2 cellular contexts compared by ENCODE assay signal in genomic region chr1:8350914-8351684, GRCh38.
TF ChIP-seq lines count a peak whose summit lies in the region.

No MANE protein-coding gene starts in this region.

TF ChIP-seq in K562, 482 proteins besides CTCF, POLR2A, EP300 and RAD21:
- 0 out of 2 replicates have a peak, but pooled peaks have one; percentile 9 for TF ChIP-seq GATA2 (CRISPR knock-in tag; IDR thresholded peaks at IDR 0.05)
- TF ChIP-seq RBM22 (IDR thresholded peaks at IDR 0.05; ENCODE audit: low read depth, low read length, poor library complexity, severe bottlenecking) = peak; percentile 71
- no peak for TF ChIP-seq SRF (CRISPR knock-in tag; IDR thresholded peaks at IDR 0.05)
- TF ChIP-seq POLR2G (IDR thresholded peaks at IDR 0.05; ENCODE audit: low read depth, low read length) = peak; percentile 77

TF ChIP-seq in HepG2, 621 proteins besides CTCF, POLR2A, EP300 and RAD21:
- no peak for TF ChIP-seq TCF7L2 (IDR thresholded peaks at IDR 0.05; ENCODE audit: low read depth, low read length)
- TF ChIP-seq CSRNP1 (CRISPR knock-in tag; IDR thresholded peaks at IDR 0.05) = no peak
- TF ChIP-seq ZSCAN29 (CRISPR knock-in tag; conservative IDR thresholded peaks at IDR 0.05) = no peak
- peak; percentile 5; the same call in 1 of the 2 replicates for TF ChIP-seq POLR2G (IDR thresholded peaks at IDR 0.05; ENCODE audit: low read depth, low read length)
- no peak for TF ChIP-seq EZH2 (conservative IDR thresholded peaks at IDR 0.05; ENCODE audit: low read depth, low read length)
- no peak for TF ChIP-seq SOX6 (IDR thresholded peaks at IDR 0.05)
- 0 out of 2 replicates have a peak, but pooled peaks have one; percentile 29 for TF ChIP-seq SOX6 (CRISPR knock-in tag; IDR thresholded peaks at IDR 0.05)
- no peak for TF ChIP-seq NCOA2 (CRISPR knock-in tag; IDR thresholded peaks at IDR 0.05)
- TF ChIP-seq ZC3H4 (CRISPR knock-in tag; IDR thresholded peaks at IDR 0.05; ENCODE audit: borderline replicate concordance) = no peak
- TF ChIP-seq ZNF687 (CRISPR knock-in tag; IDR thresholded peaks at IDR 0.05) = peak; percentile 39; the same call in 1 of the 2 replicates
- no peak for TF ChIP-seq ZNF256 (CRISPR knock-in tag; conservative IDR thresholded peaks at IDR 0.05)
- peak; percentile 71; the same call in 1 of the 2 replicates for TF ChIP-seq AKAP8 (CRISPR knock-in tag; IDR thresholded peaks at IDR 0.05)
- no peak for TF ChIP-seq ZFP41 (CRISPR knock-in tag; IDR thresholded peaks at IDR 0.05; ENCODE audit: borderline replicate concordance)
- TF ChIP-seq PRMT3 (CRISPR knock-in tag; IDR thresholded peaks at IDR 0.05; ENCODE audit: borderline replicate concordance, low read depth) = 0 out of 2 replicates have a peak, but pooled peaks have one; percentile 44
- TF ChIP-seq MYC (CRISPR knock-in tag; IDR thresholded peaks at IDR 0.05; ENCODE audit: borderline replicate concordance) = no peak
- no peak for TF ChIP-seq PBX3 (CRISPR knock-in tag; IDR thresholded peaks at IDR 0.05; ENCODE audit: borderline replicate concordance)
- no peak for TF ChIP-seq DMTF1 (CRISPR knock-in tag; IDR thresholded peaks at IDR 0.05)
- TF ChIP-seq ZNF333 (CRISPR knock-in tag; IDR thresholded peaks at IDR 0.05; ENCODE audit: borderline replicate concordance) = 0 out of 2 replicates have a peak, but pooled peaks have one; percentile 53
- 0 out of 2 replicates have a peak, but pooled peaks have one; percentile 18 for TF ChIP-seq ZFP91 (CRISPR knock-in tag; IDR thresholded peaks at IDR 0.05; ENCODE audit: borderline replicate concordance)
- TF ChIP-seq POLR2AphosphoS5 (IDR thresholded peaks at IDR 0.05; ENCODE audit: low read depth, low read length) = peak; percentile 25
- TF ChIP-seq ZNF724P (CRISPR knock-in tag; IDR thresholded peaks at IDR 0.05; ENCODE audit: borderline replicate concordance) = peak; percentile 29; the same call in 1 of the 2 replicates
- no peak for TF ChIP-seq GTF3A (CRISPR knock-in tag; conservative IDR thresholded peaks at IDR 0.05)
- peak; percentile 11; the same call in 1 of the 2 replicates for TF ChIP-seq ZNF563 (CRISPR knock-in tag; IDR thresholded peaks at IDR 0.05)
- peak; percentile 84 for TF ChIP-seq RBM22 (optimal IDR thresholded peaks at IDR 0.05; ENCODE audit: low read length)
- peak; percentile 1; the same call in 1 of the 2 replicates for TF ChIP-seq RXRA (CRISPR knock-in tag; IDR thresholded peaks at IDR 0.05)
- TF ChIP-seq ZNF543 (CRISPR knock-in tag; IDR thresholded peaks at IDR 0.05) = no peak
- TF ChIP-seq AGO2 (optimal IDR thresholded peaks at IDR 0.05; ENCODE audit: low read depth, low read length) = peak; percentile 96
- no peak for TF ChIP-seq HNRNPLL (IDR thresholded peaks at IDR 0.05; ENCODE audit: low read depth, low read length, poor library complexity, severe bottlenecking)
